In genomic region chr19:13887529-13887928, GRCh38 we compare ENCODE assay signal across 10 cellular contexts. TPM values are rescaled to one million over a fixed set of nuclear protein-coding genes. Genes with fewer than 3 reads are reported as not detected.
DNase-seq lines count a peak whose midpoint lies in the region; ATAC-seq, FAIRE-seq and TF ChIP-seq lines count a peak whose summit lies in the region.
"Had no signal": no experiment of that assay in that cellular context is flagged by ENCODE, and none has a peak within 500 bp of the region (broad histone marks: within the 10 kb centered on the region; RNA-seq: fewer than 3 reads in every experiment).

No MANE protein-coding gene starts in this region.

- H3K36me3 ChIP-seq in bronchial epithelial cell (ENCODE audit: control insufficient read depth, insufficient read depth, low read length): no peaks in the 10 kb centered on the region

- FAIRE-seq in bronchial epithelial cell (lab: Jason Lieb, UNC): no peak
- FAIRE-seq: H1 had no signal

- H3K27me3 ChIP-seq in bronchial epithelial cell (ENCODE audit: control insufficient read depth, insufficient read depth, low read length): no peaks in the 10 kb centered on the region

- H3K4me3 ChIP-seq in bronchial epithelial cell (ENCODE audit: low read depth, low read length): no peak overlapping the region

- DNase-seq in M059J (ENCODE audit: low read depth): peak; percentile 51
- DNase-seq in bronchial epithelial cell (ENCODE audit: low read depth): peak; percentile 69
- DNase-seq in renal cortical epithelial cell (ENCODE audit: low read depth): peak; percentile 31
- DNase-seq in NCI-H1417 treated with DMSO at 0.1 percent for 48 hours (lab: John Stamatoyannopoulos, UW): no peak
- DNase-seq: activated effector memory CD4-positive, alpha-beta T cell treated with anti-CD3 and anti-CD28 coated beads, Interleukin-2, amount 50 U/mL, for 16 hours; dermis blood vessel endothelial cell; NCI-H1092 had no signal

- no peak for ATAC-seq in HG02981 (IDR thresholded peaks at IDR 0.05; ENCODE audit: unreplicated experiment)
- ATAC-seq in HG03342 (IDR thresholded peaks at IDR 0.05; ENCODE audit: unreplicated experiment): no peak

- TF ChIP-seq CTCF in bronchial epithelial cell (IDR thresholded peaks at IDR 0.05; ENCODE audit: insufficient read depth, low read length, severe bottlenecking): no peak

RNA-seq across cellular contexts. Expression of gene NANOS3, which starts 10.6 kb away (rescaled TPM):
- total RNA-seq in M059J (2014; rRNA removed; shearing (Covaris generic)): not detected in 2 replicates
- total RNA-seq in bronchial epithelial cell: 0.53 TPM in 1 of 2 replicates, not detected in the other
- total RNA-seq in renal cortical epithelial cell: not detected in 2 replicates
- total RNA-seq: dermis blood vessel endothelial cell, H1 had no signal

RNA-seq across cellular contexts. Expression of gene BRME1, which starts 18.4 kb away (rescaled TPM):
- total RNA-seq in M059J (2014; rRNA removed; shearing (Covaris generic)): 2.3 and 3.2 TPM in 2 replicates
- total RNA-seq in bronchial epithelial cell: 0.26 and 0.77 TPM in 2 replicates
- 0.25 and 0.35 TPM in 2 replicates for total RNA-seq in renal cortical epithelial cell

RNA-seq across cellular contexts. Expression of gene CC2D1A, which starts 18.5 kb away (rescaled TPM):
- 18.2 and 25.1 TPM in 2 replicates for total RNA-seq in M059J (2014; rRNA removed; shearing (Covaris generic))
- total RNA-seq in bronchial epithelial cell (6.8 and 11.3 TPM in 2 replicates), renal cortical epithelial cell (4.9 and 18.1 TPM in 2 replicates)

RNA-seq across cellular contexts. Expression of gene PODNL1, which starts 50.7 kb away (rescaled TPM):
- total RNA-seq in M059J (2014; rRNA removed; shearing (Covaris generic)): 2.8 TPM in 1 of 2 replicates, not detected in the other
- total RNA-seq in bronchial epithelial cell: 0.38 TPM in 1 of 2 replicates, not detected in the other
- total RNA-seq in renal cortical epithelial cell: 0.17 and 0.89 TPM in 2 replicates
